Comparison of ENCODE assay signal across 24 cellular contexts in genomic region chr14:77495354-77495753, GRCh38. TPM values are rescaled to one million over a fixed set of nuclear protein-coding genes. Genes with fewer than 3 reads are reported as not detected.
"Had no signal": no experiment of that assay in that cellular context is flagged by ENCODE, and none has a peak within 500 bp of the region (broad histone marks: within the 10 kb centered on the region; RNA-seq: fewer than 3 reads in every experiment).

No MANE protein-coding gene starts in this region.

- DNase-seq: activated CD4-positive, alpha-beta T cell treated with anti-CD3 and anti-CD28 coated beads, Interleukin-2, amount 10 ng/mL, durations not matched to agents 7 days and 5 days; activated CD8-positive, alpha-beta T cell treated with anti-CD3 and anti-CD28 coated beads, Interleukin-2, amount 10 ng/mL, durations not matched to agents 7 days and 5 days; aorta; effector memory CD8-positive, alpha-beta T cell; head of caudate nucleus; left cardiac atrium; naive B cell; retina; stimulated activated CD4-positive, alpha-beta T cell treated with anti-CD3 and anti-CD28 coated beads, Interleukin-4, amount 100 ng/mL, for 4 hours; substantia nigra had no signal

- H3K27me3 ChIP-seq: vagina had no signal

- H3K27ac ChIP-seq: gastroesophageal sphincter, neural progenitor cell, tibial nerve, vagina, VCaP had no signal

- ATAC-seq: activated CD4-positive, CD25-positive, alpha-beta regulatory T cell treated with anti-CD3 and anti-CD28 coated beads, Interleukin-2, amount 50 U/mL, for 24 hours; activated CD8-positive, alpha-beta T cell treated with anti-CD3 and anti-CD28 coated beads, Interleukin-2, amount 10 ng/mL, durations not matched to agents 7 days and 5 days; activated naive CD4-positive, alpha-beta T cell treated with anti-CD3 and anti-CD28 coated beads, Interleukin-2, amount 50 U/mL, for 72 hours; effector memory CD8-positive, alpha-beta T cell; esophagus mucosa; gastroesophageal sphincter; left cardiac atrium had no signal

- H2AFZ ChIP-seq: neural progenitor cell had no signal

- H3K9me3 ChIP-seq: gastroesophageal sphincter, tibial nerve, vagina had no signal

- H3K9ac ChIP-seq: neural progenitor cell had no signal

- H3K36me3 ChIP-seq: gastroesophageal sphincter, neural progenitor cell, tibial nerve, vagina had no signal

- H3K4me3 ChIP-seq: gastroesophageal sphincter, neural progenitor cell, tibial nerve, vagina had no signal

- FAIRE-seq: endothelial cell of umbilical vein, islet of Langerhans had no signal

- H3K4me2 ChIP-seq: neural progenitor cell had no signal

RNA-seq across cellular contexts. Expression of gene ISM2, which starts 3.3 kb away (rescaled TPM):
- total RNA-seq: activated CD4-positive, alpha-beta T cell treated with anti-CD3 and anti-CD28 coated beads, Interleukin-2, amount 10 ng/mL, durations not matched to agents 7 days and 5 days; activated CD8-positive, alpha-beta T cell treated with anti-CD3 and anti-CD28 coated beads, Interleukin-2, amount 10 ng/mL, durations not matched to agents 7 days and 5 days; cardiac septum; endothelial cell of umbilical vein; esophagus mucosa; osteocyte; progenitor cell of endocrine pancreas; T-helper 2 cell treated with Interferon-gamma antibody and Interleukin-4, amounts not matched to agents 100 ng/mL and 5 ng/mL, for 36 hours had no signal
- polyA plus RNA-seq: aorta, endothelial cell of umbilical vein had no signal
